Comparison of ENCODE assay signal across 34 cellular contexts in the genomic region with DNA sequence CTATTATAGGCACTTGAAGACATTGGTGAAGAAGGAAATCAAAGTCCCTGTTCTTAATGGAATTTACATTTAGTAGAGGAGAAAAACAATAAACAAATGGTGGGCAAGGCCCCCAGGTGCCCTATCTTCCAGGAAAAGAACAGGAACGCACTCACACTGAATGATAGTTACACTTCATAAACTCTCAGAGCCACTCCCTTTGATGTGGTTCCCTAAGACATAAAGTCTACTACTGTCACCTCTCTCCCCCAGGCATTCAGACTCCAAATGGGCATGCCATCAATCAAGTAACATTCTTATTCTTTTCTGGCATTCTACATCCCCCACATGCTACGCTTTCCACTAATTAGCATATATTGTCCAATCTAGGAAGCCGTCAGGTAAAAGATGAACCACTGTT. TPM values are rescaled to one million over a fixed set of nuclear protein-coding genes. Genes with fewer than 3 reads are reported as not detected.
"Had no signal": no experiment of that assay in that cellular context is flagged by ENCODE, and none has a peak within 500 bp of the region (broad histone marks: within the 10 kb centered on the region; RNA-seq: fewer than 3 reads in every experiment).

No MANE protein-coding gene starts in this region.

- H3K4me3 Mint-ChIP-seq: activated CD4-positive, alpha-beta memory T cell treated with anti-CD3 and anti-CD28 coated beads, Interleukin-2, amount 10 ng/mL, durations not matched to agents 7 days and 5 days; activated CD4-positive, alpha-beta T cell treated with anti-CD3 and anti-CD28 coated beads, Interleukin-2, amount 10 ng/mL, durations not matched to agents 7 days and 5 days; activated CD8-positive, alpha-beta memory T cell treated with anti-CD3 and anti-CD28 coated beads, Interleukin-2, amount 10 ng/mL, durations not matched to agents 7 days and 5 days; brain; naive thymus-derived CD4-positive, alpha-beta T cell; stimulated activated memory B cell treated with anti-CD40 and anti-IgM and Interleukin-4, amounts not matched to agents 10 μg/mL and 1 μg/mL and 100 μg/mL, for 72 hours; stimulated activated naive CD8-positive, alpha-beta T cell treated with anti-CD3 and anti-CD28 coated beads, Interleukin-15, amount 100 ng/mL, for 72 hours had no signal

- H3K4me3 ChIP-seq: adrenal gland, ascending aorta, cardiac muscle cell, gastroesophageal sphincter, hepatocyte, pancreas, prostate gland, skin epidermis, thyroid gland had no signal

- FAIRE-seq: endothelial cell of umbilical vein, pancreas had no signal

- DNase-seq: activated CD4-positive, alpha-beta memory T cell treated with anti-CD3 and anti-CD28 coated beads, Interleukin-2, amount 10 ng/mL, durations not matched to agents 7 days and 5 days; activated CD4-positive, alpha-beta T cell treated with anti-CD3 and anti-CD28 coated beads for 1 hour; activated CD4-positive, alpha-beta T cell treated with anti-CD3 and anti-CD28 coated beads, Interleukin-2, amount 10 ng/mL, durations not matched to agents 7 days and 5 days; activated CD8-positive, alpha-beta memory T cell treated with anti-CD3 and anti-CD28 coated beads, Interleukin-2, amount 10 ng/mL, durations not matched to agents 7 days and 5 days; activated T-cell treated with anti-CD3 and anti-CD28 coated beads, Interleukin-2, amount 50 U/mL, for 48 hours; adrenal gland; mammary epithelial cell; midbrain; naive thymus-derived CD4-positive, alpha-beta T cell; pancreas; retina; stimulated activated CD4-positive, alpha-beta T cell treated with anti-CD3 and anti-CD28 coated beads, Interleukin-4, amount 100 ng/mL, for 4 hours; stimulated activated CD8-positive, alpha-beta memory T cell treated with anti-CD3 and anti-CD28 coated beads, Interleukin-4, amount 100 ng/mL, for 48 hours; stimulated activated naive CD8-positive, alpha-beta T cell treated with anti-CD3 and anti-CD28 coated beads, Interleukin-15, amount 100 ng/mL, for 72 hours; T-helper 2 cell; thyroid gland had no signal

- H3K4me1 Mint-ChIP-seq: brain; stimulated activated memory B cell treated with anti-CD40 and anti-IgM and Interleukin-4, amounts not matched to agents 10 μg/mL and 1 μg/mL and 100 μg/mL, for 72 hours had no signal

- H3K9me3 Mint-ChIP-seq: activated CD4-positive, alpha-beta memory T cell treated with anti-CD3 and anti-CD28 coated beads, Interleukin-2, amount 10 ng/mL, durations not matched to agents 7 days and 5 days; activated CD4-positive, alpha-beta T cell treated with anti-CD3 and anti-CD28 coated beads, Interleukin-2, amount 10 ng/mL, durations not matched to agents 7 days and 5 days; activated naive CD4-positive, alpha-beta T cell treated with anti-CD3 and anti-CD28 coated beads, Interleukin-2, amount 50 U/mL, for 72 hours; activated T-helper 2 cell treated with anti-CD3 and anti-CD28 coated beads, Interferon-gamma antibody, Interleukin-2, Interleukin-4, amounts not matched to agents 10 μg/mL and 5 μg/mL and 100 μg/mL, durations not matched to agents 14 hours and 24 hours and 36 hours; naive thymus-derived CD4-positive, alpha-beta T cell; stimulated activated naive CD8-positive, alpha-beta T cell treated with anti-CD3 and anti-CD28 coated beads, Interleukin-15, amount 100 ng/mL, for 72 hours had no signal

- H3K36me3 Mint-ChIP-seq: activated CD8-positive, alpha-beta memory T cell treated with anti-CD3 and anti-CD28 coated beads, Interleukin-2, amount 10 ng/mL, durations not matched to agents 7 days and 5 days; activated naive CD4-positive, alpha-beta T cell treated with anti-CD3 and anti-CD28 coated beads, Interleukin-2, amount 50 U/mL, for 72 hours; brain; stimulated activated memory B cell treated with anti-CD40 and anti-IgM and Interleukin-4, amounts not matched to agents 10 μg/mL and 1 μg/mL and 100 μg/mL, for 72 hours had no signal

- H3K79me2 ChIP-seq: hepatocyte had no signal

- H3K36me3 ChIP-seq: adrenal gland, ascending aorta, cardiac muscle cell, gastroesophageal sphincter, pancreas, prostate gland, thyroid gland had no signal

- H3K27me3 ChIP-seq: adrenal gland, ascending aorta, cardiac muscle cell, gastroesophageal sphincter, hepatocyte, pancreas, thyroid gland had no signal

- H2AFZ ChIP-seq: hepatocyte had no signal

- H3K4me2 ChIP-seq: hepatocyte had no signal

- ATAC-seq: activated CD8-positive, alpha-beta memory T cell treated with anti-CD3 and anti-CD28 coated beads, Interleukin-2, amount 10 ng/mL, durations not matched to agents 7 days and 5 days; activated naive CD4-positive, alpha-beta T cell treated with anti-CD3 and anti-CD28 coated beads, Interleukin-2, amount 50 U/mL, for 72 hours; naive thymus-derived CD4-positive, alpha-beta T cell; pancreas; sciatic nerve; stimulated activated memory B cell treated with anti-CD40 and anti-IgM and Interleukin-4, amounts not matched to agents 10 μg/mL and 1 μg/mL and 100 μg/mL, for 72 hours; stimulated activated naive CD8-positive, alpha-beta T cell treated with anti-CD3 and anti-CD28 coated beads, Interleukin-15, amount 100 ng/mL, for 72 hours had no signal

- H3K27ac Mint-ChIP-seq: activated CD4-positive, alpha-beta memory T cell treated with anti-CD3 and anti-CD28 coated beads, Interleukin-2, amount 10 ng/mL, durations not matched to agents 7 days and 5 days; activated CD4-positive, alpha-beta T cell treated with anti-CD3 and anti-CD28 coated beads, Interleukin-2, amount 10 ng/mL, durations not matched to agents 7 days and 5 days; activated CD8-positive, alpha-beta memory T cell treated with anti-CD3 and anti-CD28 coated beads, Interleukin-2, amount 10 ng/mL, durations not matched to agents 7 days and 5 days; activated T-helper 2 cell treated with anti-CD3 and anti-CD28 coated beads, Interferon-gamma antibody, Interleukin-2, Interleukin-4, amounts not matched to agents 10 μg/mL and 5 μg/mL and 100 μg/mL, durations not matched to agents 14 hours and 24 hours and 36 hours; brain; naive thymus-derived CD4-positive, alpha-beta T cell; stimulated activated memory B cell treated with anti-CD40 and anti-IgM and Interleukin-4, amounts not matched to agents 10 μg/mL and 1 μg/mL and 100 μg/mL, for 72 hours; stimulated activated naive CD8-positive, alpha-beta T cell treated with anti-CD3 and anti-CD28 coated beads, Interleukin-15, amount 100 ng/mL, for 72 hours had no signal

- H3K4me1 ChIP-seq: adrenal gland, ascending aorta, prostate gland, thyroid gland had no signal

- H3K9me3 ChIP-seq: adrenal gland, ascending aorta, gastroesophageal sphincter, pancreas, prostate gland, thyroid gland had no signal

- H3K27ac ChIP-seq: adrenal gland, ascending aorta, cardiac muscle cell, gastroesophageal sphincter, hepatocyte, pancreas, prostate gland, skin epidermis, thyroid gland had no signal

RNA-seq across cellular contexts. Expression of a gene that starts 59.9 kb away (rescaled TPM):
- total RNA-seq: activated CD4-positive, alpha-beta memory T cell treated with anti-CD3 and anti-CD28 coated beads, Interleukin-2, amount 10 ng/mL, durations not matched to agents 7 days and 5 days; activated CD4-positive, alpha-beta T cell treated with anti-CD3 and anti-CD28 coated beads, Interleukin-2, amount 10 ng/mL, durations not matched to agents 7 days and 5 days; activated CD8-positive, alpha-beta memory T cell treated with anti-CD3 and anti-CD28 coated beads, Interleukin-2, amount 10 ng/mL, durations not matched to agents 7 days and 5 days; activated naive CD4-positive, alpha-beta T cell treated with anti-CD3 and anti-CD28 coated beads, Interleukin-2, amount 50 U/mL, for 72 hours; activated T-helper 2 cell treated with anti-CD3 and anti-CD28 coated beads, Interferon-gamma antibody, Interleukin-2, Interleukin-4, amounts not matched to agents 10 μg/mL and 5 μg/mL and 100 μg/mL, durations not matched to agents 14 hours and 24 hours and 36 hours; ascending aorta; endothelial cell of umbilical vein; fibroblast of lung; fibroblast of villous mesenchyme; gastroesophageal sphincter; liver; mammary epithelial cell; pancreas; sciatic nerve; thyroid gland; ureter had no signal
- polyA plus RNA-seq: endothelial cell of umbilical vein; esophagus; fibroblast of lung; mammary epithelial cell; naive thymus-derived CD4-positive, alpha-beta T cell; neural cell; pancreas had no signal
